In the genomic region with DNA sequence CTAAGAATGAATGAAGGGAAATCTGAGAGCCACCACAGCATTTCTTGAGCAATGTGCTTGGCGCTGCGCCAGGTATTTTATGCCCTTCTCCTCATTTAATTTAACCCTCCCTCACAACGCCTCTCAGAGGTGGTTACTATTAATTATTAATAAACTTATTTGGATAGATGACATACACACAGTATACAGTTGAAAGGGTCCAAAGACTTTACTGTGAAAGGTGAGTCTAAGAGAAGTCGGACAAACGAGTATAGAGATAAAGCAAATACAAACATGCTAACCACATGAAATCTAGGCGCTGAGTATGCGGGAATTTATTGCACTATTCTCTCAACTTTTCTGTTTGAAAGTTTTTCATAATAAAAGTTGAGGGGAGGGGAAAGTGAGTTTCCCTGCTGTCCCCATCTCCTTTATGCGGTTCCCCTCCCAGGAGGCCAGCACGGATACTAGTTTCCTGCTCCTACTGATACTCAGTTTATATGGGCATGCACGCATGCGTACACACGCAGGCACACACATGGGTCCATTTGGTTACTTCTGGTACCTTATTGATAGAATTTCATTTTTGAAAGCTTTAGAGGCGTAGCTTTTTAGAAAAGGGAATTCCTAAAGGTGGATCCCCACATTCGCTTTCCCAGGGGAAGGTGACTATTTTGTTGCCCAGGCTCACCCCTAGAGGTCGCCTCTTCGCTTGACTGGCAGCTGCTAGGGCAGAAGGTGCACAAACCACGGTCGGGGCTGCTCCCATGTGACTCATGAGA, we compare ENCODE assay signal across 8 cellular contexts. TPM values are rescaled to one million over a fixed set of nuclear protein-coding genes. Genes with fewer than 3 reads are reported as not detected.
DNase-seq lines count a peak whose midpoint lies in the region; ATAC-seq and TF ChIP-seq lines count a peak whose summit lies in the region.

No MANE protein-coding gene starts in this region.

- H3F3A ChIP-seq in smooth muscle cell (ENCODE audit: low read depth), result no peaks in the 10 kb centered on the region

- peak; percentile 84 for ATAC-seq in body of pancreas

- WGBS in body of pancreas, 2 donors, result 8 to 11% methylated on average over 12 to 18 of the region's 18 CpGs
- WGBS in smooth muscle cell (ENCODE audit: low lambda C conversion rate), result 37% methylated on average over 18 of the region's 18 CpGs

- H3K36me3 ChIP-seq in body of pancreas (replicated peaks in 1 of 2; ENCODE audit: insufficient read depth in 1 of 2, low read depth in 2 of 2) (no peaks in the 10 kb centered on the region), iPS-18a (ENCODE audit: control insufficient read depth, low read depth, low read length) (no peaks in the 10 kb centered on the region), smooth muscle cell (ENCODE audit: low read depth) (no peaks in the 10 kb centered on the region)

- H4K20me1 ChIP-seq in smooth muscle cell (ENCODE audit: low read depth), result no peaks in the 10 kb centered on the region

- no peak for TF ChIP-seq POLR2A in body of pancreas (IDR thresholded peaks at IDR 0.05)

- H3K9ac ChIP-seq in iPS-18a (ENCODE audit: low read length) (no peak overlapping the region), smooth muscle cell (ENCODE audit: low read depth) (no peak overlapping the region)

- H2AFZ ChIP-seq in smooth muscle cell (ENCODE audit: low read depth), result no peak overlapping the region

- no peaks in the 10 kb centered on the region for H3K79me2 ChIP-seq in smooth muscle cell (ENCODE audit: low read depth)

- H3K27me3 ChIP-seq in body of pancreas (no peaks in the 10 kb centered on the region), iPS-18a (ENCODE audit: control insufficient read depth, insufficient read depth, low read length) (no peaks in the 10 kb centered on the region), smooth muscle cell (ENCODE audit: low read depth) (no peaks in the 10 kb centered on the region)

- DNase-seq in GM10248 (ENCODE audit: extremely low spot score) (peak; percentile 79), HFF-Myc (ENCODE audit: extremely low read depth, low read depth) (peak; percentile 58), NCI-H1092 treated with DMSO at 0.1 percent for 48 hours (lab: John Stamatoyannopoulos, UW) (peak; percentile 51), UCSD-AML1 (lab: John Stamatoyannopoulos, UW; ENCODE audit: unreplicated experiment) (peak; percentile 55), body of pancreas (peak; percentile 73 to 80 (median 78)), smooth muscle cell (lab: John Stamatoyannopoulos, UW; ENCODE audit: unreplicated experiment) (no peak), NCI-H2029 (lab: John Stamatoyannopoulos, UW) (no peak)

- POLR2A ChIA-PET in GM10248 (lab: Yijun Ruan, JAX), result no interaction called here

- H3K4me2 ChIP-seq in smooth muscle cell, result peak overlapping the region; percentile 46

- intact Hi-C loops in body of pancreas (cut with DNase I), result no loop called here

- CTCF ChIA-PET in GM10248 (lab: Yijun Ruan, JAX), result interaction anchor here (0.6 to 1.8 kb wide), 21 partner anchors 8 to 247 kb away, joined by 3 to 16 read pairs (median 3); a partner anchor contains a TSS

- H3K9me3 ChIP-seq in body of pancreas (no peaks in the 10 kb centered on the region), iPS-18a (ENCODE audit: control insufficient read depth, low read depth, low read length) (no peaks in the 10 kb centered on the region), smooth muscle cell (replicated peaks; ENCODE audit: low read depth) (no peaks in the 10 kb centered on the region)

- no peak overlapping the region for H3K27ac ChIP-seq in body of pancreas
- no peak overlapping the region for H3K27ac ChIP-seq in iPS-18a (ENCODE audit: low read length)
- no peak overlapping the region for H3K27ac ChIP-seq in smooth muscle cell (ENCODE audit: low read depth)

- H3K4me3 ChIP-seq in HFF-Myc (replicated peaks; ENCODE audit: low read depth, low read length) (no peak overlapping the region), body of pancreas (no peak overlapping the region), iPS-18a (ENCODE audit: low read length) (peak overlapping the region; percentile 23), smooth muscle cell (no peak overlapping the region)

- peaks cover 13% of the 10 kb centered on the region for H3K4me1 ChIP-seq in body of pancreas
- H3K4me1 ChIP-seq in iPS-18a (ENCODE audit: control insufficient read depth, low read depth, low read length), result peaks cover 5% of the 10 kb centered on the region
- H3K4me1 ChIP-seq in smooth muscle cell (ENCODE audit: low read depth), result no peaks in the 10 kb centered on the region

- TF ChIP-seq CTCF in GM10248 (IDR thresholded peaks at IDR 0.05; ENCODE audit: control extremely low read depth, extremely low read depth, low read depth, missing control alignments) (peak; percentile 83), HFF-Myc (IDR thresholded peaks at IDR 0.05; ENCODE audit: low read depth, low read length, missing control alignments) (peak; percentile 88), body of pancreas (IDR thresholded peaks at IDR 0.05) (peak; percentile 70 to 83 (median 75)), smooth muscle cell (IDR thresholded peaks at IDR 0.05; ENCODE audit: borderline replicate concordance, insufficient read depth, poor library complexity, severe bottlenecking) (peak; percentile 82)

RNA-seq across cellular contexts. Expression of a gene that starts 28.5 kb away (rescaled TPM):
- 10 to 100 TPM in 1 of 2 donors, 1 to 10 TPM in 1; 1.3 to 13.0 TPM for total RNA-seq in body of pancreas
- total RNA-seq in smooth muscle cell, result 21.4 and 29.3 TPM in 2 replicates
- polyA plus RNA-seq in smooth muscle cell, result 18.5 and 20.9 TPM in 2 replicates

RNA-seq across cellular contexts. Expression of a gene that starts 29.7 kb away (rescaled TPM):
- 10 to 100 TPM; 23.4 to 32.7 TPM for total RNA-seq in body of pancreas
- 123 and 134 TPM in 2 replicates for total RNA-seq in smooth muscle cell
- 122 and 128 TPM in 2 replicates for polyA plus RNA-seq in smooth muscle cell

Comparison
In these comparisons a context has a peak if more than half of its experiments do, and no peak if none do; other contexts are left out.
1. DNase-seq: peak in GM10248 (single experiment), HFF-Myc (single experiment), NCI-H1092 treated with DMSO at 0.1 percent for 48 hours (single experiment), UCSD-AML1 (single experiment) and body of pancreas (4 of 4); none in smooth muscle cell (single experiment) and NCI-H2029 (single experiment).
2. Peak in every context shown above with its lines, with median percentiles within 50 percentile points of each other: CTCF ChIP-seq.